ENCODE assay signal across 8 cellular contexts in genomic region chr4:69689530-69690111, GRCh38. TPM values are rescaled to one million over a fixed set of nuclear protein-coding genes. Genes with fewer than 3 reads are reported as not detected.
DNase-seq lines count a peak whose midpoint lies in the region; ATAC-seq and TF ChIP-seq lines count a peak whose summit lies in the region.

No MANE protein-coding gene starts in this region.

- TF ChIP-seq CTCF in HFFc6 (IDR thresholded peaks at IDR 0.05) (peak; percentile 81), PC-3 (conservative IDR thresholded peaks at IDR 0.05; ENCODE audit: low read depth, low read length) (peak; percentile 82)

- no peaks in the 10 kb centered on the region for H3K27me3 Mint-ChIP-seq in HFFc6 (ENCODE audit: insufficient read depth)

- H3K4me3 ChIP-seq in PC-3 (ENCODE audit: low read length) = no peak overlapping the region

- no peak overlapping the region for H3K27ac ChIP-seq in PC-3 (ENCODE audit: low read length)

- no peaks in the 10 kb centered on the region for H3K9me2 ChIP-seq in PC-3 (replicated peaks; ENCODE audit: low read length)

- H3K4me2 ChIP-seq in PC-3 (ENCODE audit: low read length) = peak overlapping the region; percentile 34; the same call in 1 of the 2 replicates

- intact Hi-C loops in PC-3 (cut with micrococcal nuclease) = loop anchor here (1.0 to 5.0 kb wide), 5 partner anchors 134 to 870 kb away; no protein-coding TSS in a partner anchor

- ATAC-seq in PC-3 = peak; percentile 48; the same call in 1 of the 2 replicates
- ATAC-seq in GM21526 (IDR thresholded peaks at IDR 0.05; ENCODE audit: low FRiP score, unreplicated experiment) = no peak

- H4K20me1 ChIP-seq in PC-3 (ENCODE audit: low read length) = no peaks in the 10 kb centered on the region

- H3K9ac ChIP-seq in PC-3 (ENCODE audit: low read length) = no peak overlapping the region

- H3K4me1 ChIP-seq in PC-3 (ENCODE audit: insufficient read depth, low read length) = no peaks in the 10 kb centered on the region

- no peaks in the 10 kb centered on the region for H3K79me2 ChIP-seq in PC-3 (ENCODE audit: low read length)

- H3K4me3 Mint-ChIP-seq in HFFc6 = no peak overlapping the region

- DNase-seq in ELR (ENCODE audit: low read depth) = peak; percentile 45
- DNase-seq in HFFc6 = peak; percentile 21
- DNase-seq in PC-3 = peak; percentile 72
- peak; percentile 26 for DNase-seq in fibroblast of gingiva (ENCODE audit: low read depth)
- peak; percentile 18 for DNase-seq in putamen (ENCODE audit: low spot score)
- no peak for DNase-seq in GM19238 (ENCODE audit: insufficient read length, low spot score)
- no peak for DNase-seq in GM19240 (ENCODE audit: insufficient read length, low spot score)

- no peaks in the 10 kb centered on the region for H3K4me1 Mint-ChIP-seq in HFFc6 (ENCODE audit: low read depth)

- H3K9me3 Mint-ChIP-seq in HFFc6 = no peaks in the 10 kb centered on the region

- H3F3A ChIP-seq in PC-3 (ENCODE audit: low read length, unreplicated experiment) = no peaks in the 10 kb centered on the region

- H2AFZ ChIP-seq in PC-3 (ENCODE audit: low read length) = no peak overlapping the region

- POLR2A ChIA-PET in PC-3 (lab: Charles Lee; ENCODE audit: unreplicated experiment) = no interaction called here

- no peaks in the 10 kb centered on the region for H3K36me3 ChIP-seq in PC-3 (ENCODE audit: low read depth, low read length)

- H3K27ac Mint-ChIP-seq in HFFc6 = no peak overlapping the region

- no peaks in the 10 kb centered on the region for H3K27me3 ChIP-seq in PC-3 (ENCODE audit: low read length)

- CTCF ChIA-PET in PC-3 (lab: Charles Lee) = interaction anchor here (0.6 to 1.7 kb wide), 4 partner anchors 134 to 1740 kb away, joined by 3 to 5 read pairs (median 4); no protein-coding TSS in a partner anchor

- H3K9me3 ChIP-seq in PC-3 (ENCODE audit: low read length) = no peaks in the 10 kb centered on the region

- H3K36me3 Mint-ChIP-seq in HFFc6 (ENCODE audit: low read depth) = no peaks in the 10 kb centered on the region

- no TSS peak for BruUV-seq in PC-3 (replicated peaks; lab: Mats Ljungman, UMichigan)

RNA-seq across cellular contexts. Expression of gene UGT2A1, which starts 36.6 kb away (rescaled TPM):
- total RNA-seq in HFFc6 (2021; fragmentation: NEBNext Ultra II Directional; extraction: Animal tissue kit (Norgen Biotek cat#: 25700)) = not detected
- total RNA-seq in PC-3 (2014; rRNA removed) = not detected in 2 replicates

RNA-seq across cellular contexts. Expression of gene UGT2A2, which starts 50.2 kb away (rescaled TPM):
- not detected for total RNA-seq in HFFc6 (2021; fragmentation: NEBNext Ultra II Directional; extraction: Animal tissue kit (Norgen Biotek cat#: 25700))
- not detected in 2 replicates for total RNA-seq in PC-3 (2014; rRNA removed)

Comparison
In these comparisons a context has a peak if more than half of its experiments do, and no peak if none do; other contexts are left out.
1. DNase-seq: peak in ELR (single experiment), HFFc6 (single experiment), PC-3 (single experiment), fibroblast of gingiva (single experiment) and putamen (single experiment); none in GM19238 (single experiment) and GM19240 (single experiment).